In genomic region chr7:101121996-101122932, GRCh38 we compare ENCODE assay signal across 8 cellular contexts. TPM values are rescaled to one million over a fixed set of nuclear protein-coding genes. Genes with fewer than 3 reads are reported as not detected.
DNase-seq lines count a peak whose midpoint lies in the region; ATAC-seq and FAIRE-seq lines count a peak whose summit lies in the region.

No MANE protein-coding gene starts in this region.

- peaks cover 84% of the 10 kb centered on the region for H3K27me3 Mint-ChIP-seq in dendritic cell treated with granulocyte-macrophage colony-stimulating factor and Interleukin-4, amounts not matched to agents 40 ng/mL and 50 ng/mL, for 4 days

- no peaks in the 10 kb centered on the region for H3K9me3 ChIP-seq in mesodermal cell (ENCODE audit: control insufficient read depth, low read length)

- H3K36me3 ChIP-seq in mesodermal cell (ENCODE audit: control insufficient read depth, insufficient read depth, low read length), result no peaks in the 10 kb centered on the region

- peaks cover 67% of the 10 kb centered on the region for H3K4me1 ChIP-seq in mesodermal cell (ENCODE audit: control insufficient read depth, insufficient read depth, low read length, poor library complexity, severe bottlenecking)

- DNase-seq in GM04504 (ENCODE audit: low read depth), result peak; percentile 98
- DNase-seq in NOMO-1 treated with DMSO at 0.1 percent for 48 hours (lab: John Stamatoyannopoulos, UW; ENCODE audit: unreplicated experiment), result peak; percentile 59
- peak; percentile 93 for DNase-seq in urothelium cell line (ENCODE audit: low spot score)
- DNase-seq in cortex of kidney (lab: John Stamatoyannopoulos, UW), result no peak

- 48 to 50% methylated on average over 13 to 15 of the region's 17 CpGs for WGBS in mesodermal cell (ENCODE audit: insufficient coverage in 2 of 2), 2 experiments

- ATAC-seq in HG02884 (IDR thresholded peaks at IDR 0.05; ENCODE audit: unreplicated experiment) (no peak), GM21526 (IDR thresholded peaks at IDR 0.05; ENCODE audit: low FRiP score, unreplicated experiment) (no peak)

- H3K27ac Mint-ChIP-seq in dendritic cell treated with granulocyte-macrophage colony-stimulating factor and Interleukin-4, amounts not matched to agents 40 ng/mL and 50 ng/mL, for 4 days, result peak overlapping the region; percentile 17

- H3K27ac ChIP-seq in mesodermal cell (ENCODE audit: low read depth, low read length, severe bottlenecking), result peak overlapping the region; percentile 98

- intact Hi-C loops in dendritic cell treated with granulocyte-macrophage colony-stimulating factor and Interleukin-4, amounts not matched to agents 40 ng/mL and 50 ng/mL, for 4 days (cut with micrococcal nuclease), result no loop called here

- FAIRE-seq in urothelium cell line (lab: Jason Lieb, UNC), result peak; percentile 62

- peak overlapping the region; percentile 68 for H3K4me3 Mint-ChIP-seq in dendritic cell treated with granulocyte-macrophage colony-stimulating factor and Interleukin-4, amounts not matched to agents 40 ng/mL and 50 ng/mL, for 4 days

- no peaks in the 10 kb centered on the region for H3K36me3 Mint-ChIP-seq in dendritic cell treated with granulocyte-macrophage colony-stimulating factor and Interleukin-4, amounts not matched to agents 40 ng/mL and 50 ng/mL, for 4 days (ENCODE audit: low read depth)

- H3K4me3 ChIP-seq in mesodermal cell (ENCODE audit: extremely low read depth, insufficient read depth, low read length, poor library complexity, severe bottlenecking), result no peak overlapping the region

- H3K4me1 Mint-ChIP-seq in dendritic cell treated with granulocyte-macrophage colony-stimulating factor and Interleukin-4, amounts not matched to agents 40 ng/mL and 50 ng/mL, for 4 days (ENCODE audit: low read depth), result peaks cover 65% of the 10 kb centered on the region

- H3K9me3 Mint-ChIP-seq in dendritic cell treated with granulocyte-macrophage colony-stimulating factor and Interleukin-4, amounts not matched to agents 40 ng/mL and 50 ng/mL, for 4 days, result no peaks in the 10 kb centered on the region

RNA-seq across cellular contexts. Expression of gene SERPINE1, which starts 4.6 kb away (rescaled TPM):
- polyA plus RNA-seq in mesodermal cell (2013, experiment 1 of 2), result 150 TPM
- 117 TPM for polyA plus RNA-seq in mesodermal cell (2013, experiment 2 of 2)

RNA-seq across cellular contexts. Expression of gene AP1S1, which starts 32.0 kb away (rescaled TPM):
- 98.7 TPM for polyA plus RNA-seq in mesodermal cell (2013, experiment 1 of 2)
- polyA plus RNA-seq in mesodermal cell (2013, experiment 2 of 2), result 82.7 TPM

RNA-seq across cellular contexts. Expression of gene TRIM56, which starts 37.0 kb away (rescaled TPM):
- polyA plus RNA-seq in mesodermal cell (2013, experiment 1 of 2), result 4.3 TPM
- polyA plus RNA-seq in mesodermal cell (2013, experiment 2 of 2), result 4.8 TPM

RNA-seq across cellular contexts. Expression of gene VGF, which starts 43.1 kb away (rescaled TPM):
- polyA plus RNA-seq in mesodermal cell (2013, experiment 1 of 2), result 79.3 TPM
- polyA plus RNA-seq in mesodermal cell (2013, experiment 2 of 2), result 56.9 TPM

RNA-seq across cellular contexts. Expression of gene NAT16, which starts 57.8 kb away (rescaled TPM):
- 0.70 TPM for polyA plus RNA-seq in mesodermal cell (2013, experiment 1 of 2)
- 0.20 TPM for polyA plus RNA-seq in mesodermal cell (2013, experiment 2 of 2)
